ENCODE assay signal across 1 cellular context in the genomic region with DNA sequence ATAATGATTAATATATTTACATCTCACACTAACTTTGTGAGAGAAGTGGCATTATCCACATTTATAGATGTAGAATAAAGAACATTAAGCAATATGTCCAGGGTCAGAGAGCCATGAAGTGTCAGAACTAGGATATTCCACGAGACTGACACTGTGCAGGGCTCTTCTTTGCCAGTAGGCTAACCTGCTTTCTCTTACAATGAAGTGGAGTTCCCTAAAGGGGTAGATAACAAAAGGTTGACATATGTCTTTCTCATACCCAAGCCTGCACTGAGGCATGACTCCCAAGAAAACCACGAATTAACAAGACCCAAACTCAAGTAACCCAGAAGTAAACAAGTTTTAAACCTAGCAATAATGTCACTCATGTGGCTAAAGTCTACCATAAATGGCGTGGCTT.
TF ChIP-seq lines count a peak whose summit lies in the region.

No MANE protein-coding gene starts in this region.

TF ChIP-seq in GM23338, 12 proteins besides CTCF, POLR2A, EP300 and RAD21 (continued from another document):
- TF ChIP-seq ZNF462 (CRISPR knock-in tag; IDR thresholded peaks at IDR 0.05) (no peak), ETS1 (IDR thresholded peaks at IDR 0.05) (no peak), EZH2 (IDR thresholded peaks at IDR 0.05; ENCODE audit: low read depth, unreplicated experiment) (no peak), ZNF331 (CRISPR knock-in tag; IDR thresholded peaks at IDR 0.05; ENCODE audit: low read depth) (no peak), ZNF114 (CRISPR knock-in tag; IDR thresholded peaks at IDR 0.05) (no peak), JUNB (IDR thresholded peaks at IDR 0.05; ENCODE audit: unreplicated experiment) (no peak)
